In the genomic region with DNA sequence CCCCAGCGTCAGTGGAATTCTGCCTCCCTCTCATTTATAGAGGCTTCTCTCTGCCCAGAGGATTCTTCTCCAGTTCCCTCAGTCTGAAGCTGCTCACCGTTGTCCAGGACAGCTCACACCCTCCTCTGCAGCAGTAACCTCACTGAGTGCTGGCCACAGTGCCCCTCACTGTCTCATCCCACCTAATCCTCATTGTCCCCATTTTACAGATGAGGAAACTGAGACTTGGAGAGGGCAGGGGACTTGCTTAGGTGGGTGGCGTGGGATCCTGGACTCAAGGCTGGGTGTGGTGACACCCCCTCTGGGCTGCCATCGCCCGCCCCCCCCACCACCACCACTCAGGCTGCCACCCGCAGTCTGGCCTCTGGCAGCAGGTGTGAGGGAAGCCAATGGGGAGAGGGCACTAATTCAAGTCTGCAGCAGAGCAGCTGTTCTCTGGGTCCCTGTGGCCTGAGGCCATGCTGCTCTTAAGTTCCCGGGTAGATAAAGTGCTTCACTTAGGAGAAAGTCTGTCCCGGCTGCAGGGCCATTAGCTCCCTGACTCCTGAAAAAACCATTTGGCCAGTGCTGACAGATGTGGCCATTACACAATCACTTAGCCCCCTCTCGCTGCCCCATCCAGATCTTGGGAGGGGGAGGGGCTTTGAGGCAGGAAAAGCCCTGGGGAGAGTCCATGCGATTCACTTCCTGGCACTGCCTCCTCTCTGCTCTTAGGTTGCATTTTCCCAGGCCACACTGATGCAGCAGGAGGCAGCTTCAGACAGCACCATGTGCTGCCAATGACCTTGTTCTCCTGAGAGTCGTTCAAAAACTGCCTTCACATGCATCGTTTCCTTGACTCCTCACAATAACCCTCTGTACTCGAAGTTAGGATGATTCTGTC, we compare ENCODE assay signal across 14 cellular contexts. TPM values are rescaled to one million over a fixed set of nuclear protein-coding genes. Genes with fewer than 3 reads are reported as not detected.
DNase-seq lines count a peak whose midpoint lies in the region; ATAC-seq and TF ChIP-seq lines count a peak whose summit lies in the region.
"Had no signal": no experiment of that assay in that cellular context is flagged by ENCODE, and none has a peak within 500 bp of the region (broad histone marks: within the 10 kb centered on the region; RNA-seq: fewer than 3 reads in every experiment).

No MANE protein-coding gene starts in this region.

- no peaks in the 10 kb centered on the region for H3F3A ChIP-seq in GM23338 (replicated peaks; ENCODE audit: low read depth)

- peak; percentile 75 for ATAC-seq in GM23338
- no peak for ATAC-seq in HG02840 (IDR thresholded peaks at IDR 0.05; ENCODE audit: low FRiP score, unreplicated experiment)
- ATAC-seq: activated T-cell treated with anti-CD3 and anti-CD28 coated beads, Interleukin-2, amount 50 U/mL, for 72 hours; effector memory CD8-positive, alpha-beta T cell; stimulated activated naive CD8-positive, alpha-beta T cell treated with anti-CD3 and anti-CD28 coated beads, Interleukin-15, amount 100 ng/mL, for 72 hours had no signal

- no peaks in the 10 kb centered on the region for H3K36me3 Mint-ChIP-seq in GM23338 (ENCODE audit: low read depth)

- peak overlapping the region; percentile 95 for H2AFZ ChIP-seq in GM23338
- peak overlapping the region; percentile 11 for H2AFZ ChIP-seq in fibroblast of lung (ENCODE audit: low read length)
- no peak overlapping the region for H2AFZ ChIP-seq in trophoblast cell (ENCODE audit: insufficient read depth, low read length, poor library complexity)

- no peak overlapping the region for H2BK5ac ChIP-seq in trophoblast cell (ENCODE audit: low read depth, low read length, poor library complexity)

- no peak overlapping the region; the same call in 1 of the 2 replicates for H3K27ac ChIP-seq in GM23338 (ENCODE audit: low read depth)
- H3K27ac ChIP-seq in fibroblast of lung (ENCODE audit: insufficient read depth, low read length) = no peak overlapping the region
- H3K27ac ChIP-seq in trophoblast cell (ENCODE audit: low read depth, low read length) = peak overlapping the region; percentile 38
- H3K27ac ChIP-seq in substantia nigra (ENCODE audit: low read depth, low read length, poor library complexity, severe bottlenecking) = no peak overlapping the region

- H3K9me3 Mint-ChIP-seq in GM23338 = peaks cover 2% of the 10 kb centered on the region; the same call in 1 of the 3 replicates
- H3K9me3 Mint-ChIP-seq: effector memory CD8-positive, alpha-beta T cell; stimulated activated naive CD8-positive, alpha-beta T cell treated with anti-CD3 and anti-CD28 coated beads, Interleukin-15, amount 100 ng/mL, for 72 hours had no signal

- H3K27me3 ChIP-seq in GM23338 (ENCODE audit: insufficient read depth) (no peaks in the 10 kb centered on the region), fibroblast of lung (ENCODE audit: control insufficient read depth, insufficient read depth, low read length) (no peaks in the 10 kb centered on the region), trophoblast cell (ENCODE audit: insufficient read depth, low read length) (no peaks in the 10 kb centered on the region)

- DNase-seq in GM23338 (ENCODE audit: low spot score) = peak; percentile 62
- DNase-seq in NCI-H524 treated with DMSO at 0.1 percent for 48 hours (lab: John Stamatoyannopoulos, UW) = peak; percentile 48
- peak in 1 of 2 donors; percentile 2 for DNase-seq in fibroblast of lung (ENCODE audit: low read depth in 2 of 2)
- DNase-seq in trophoblast cell = no peak
- DNase-seq in GM10248 (ENCODE audit: extremely low spot score) = no peak
- no peak for DNase-seq in substantia nigra (lab: John Stamatoyannopoulos, UW)
- DNase-seq in OCI-M2 (lab: John Stamatoyannopoulos, UW; ENCODE audit: unreplicated experiment) = no peak
- DNase-seq: activated T-cell treated with anti-CD3 and anti-CD28 coated beads, Interleukin-2, amount 50 U/mL, for 72 hours; effector memory CD8-positive, alpha-beta T cell; stimulated activated naive CD8-positive, alpha-beta T cell treated with anti-CD3 and anti-CD28 coated beads, Interleukin-15, amount 100 ng/mL, for 72 hours; SW 1271 had no signal

- no CpG with 5 or more reads among the region's 13 CpGs for WGBS in trophoblast cell (ENCODE audit: extremely low coverage, insufficient coverage, insufficient read length)

- H3K9ac ChIP-seq in fibroblast of lung (ENCODE audit: insufficient read depth, low read length) (no peak overlapping the region), trophoblast cell (ENCODE audit: low read length) (no peak overlapping the region)

- peaks cover 10% of the 10 kb centered on the region; the same call in 2 of the 3 replicates for H3K4me1 Mint-ChIP-seq in GM23338
- H3K4me1 Mint-ChIP-seq: stimulated activated naive CD8-positive, alpha-beta T cell treated with anti-CD3 and anti-CD28 coated beads, Interleukin-15, amount 100 ng/mL, for 72 hours had no signal

- no peak overlapping the region for H3K14ac ChIP-seq in trophoblast cell (ENCODE audit: low read length)

- H2BK120ac ChIP-seq in trophoblast cell (ENCODE audit: insufficient read depth, low read length, poor library complexity) = no peak overlapping the region

- H2BK12ac ChIP-seq in trophoblast cell (ENCODE audit: low read length) = no peak overlapping the region

- H3K4me1 ChIP-seq in GM23338 (ENCODE audit: insufficient read depth) (peaks cover 11% of the 10 kb centered on the region), fibroblast of lung (ENCODE audit: control insufficient read depth, extremely low read depth, insufficient read depth, low read length) (no peaks in the 10 kb centered on the region), trophoblast cell (ENCODE audit: control insufficient read depth in 1 of 2, insufficient read depth in 2 of 2, low read length in 2 of 2) (peaks cover 12 to 14% of the 10 kb centered on the region in 2 experiments)

- H3K4me2 ChIP-seq in GM23338 (0 out of 2 replicates have a peak overlapping the region, but pooled peaks have one; percentile 38), fibroblast of lung (ENCODE audit: extremely low read depth, insufficient read depth, low read length) (no peak overlapping the region), trophoblast cell (ENCODE audit: low read length) (peak overlapping the region; percentile 7)

- H3K18ac ChIP-seq in trophoblast cell (ENCODE audit: low read length) = no peak overlapping the region

- H3K79me2 ChIP-seq in GM23338 (replicated peaks; ENCODE audit: insufficient read depth) (no peaks in the 10 kb centered on the region), fibroblast of lung (ENCODE audit: control insufficient read depth, insufficient read depth, low read length) (no peaks in the 10 kb centered on the region), trophoblast cell (ENCODE audit: control insufficient read depth, insufficient read depth, low read length, poor library complexity) (peaks cover 3% of the 10 kb centered on the region)

- H4K12ac ChIP-seq in trophoblast cell (ENCODE audit: low read depth, low read length) = no peak overlapping the region

- no peaks in the 10 kb centered on the region for H4K20me1 ChIP-seq in GM23338 (replicated peaks; ENCODE audit: insufficient read depth)
- no peaks in the 10 kb centered on the region for H4K20me1 ChIP-seq in fibroblast of lung (ENCODE audit: control insufficient read depth, extremely low read depth, insufficient read depth, low read length)

- no peak overlapping the region for H4K8ac ChIP-seq in trophoblast cell (ENCODE audit: low read depth, low read length)

- H2AK5ac ChIP-seq in trophoblast cell (ENCODE audit: low read length) = no peak overlapping the region

- no peaks in the 10 kb centered on the region for H3K27me3 Mint-ChIP-seq in GM23338 (ENCODE audit: insufficient read depth, low read depth, poor library complexity)

- H4K91ac ChIP-seq in trophoblast cell (ENCODE audit: low read depth, low read length) = no peak overlapping the region

- no peak overlapping the region for H3K4me3 ChIP-seq in GM23338
- no peak overlapping the region for H3K4me3 ChIP-seq in fibroblast of lung (replicated peaks in 1 of 4; ENCODE audit: control extremely low read depth in 1 of 4, insufficient read depth in 1 of 4, low read depth in 3 of 4, low read length in 4 of 4)
- H3K4me3 ChIP-seq in trophoblast cell (ENCODE audit: low read depth, low read length) = no peak overlapping the region
- H3K4me3 ChIP-seq: skin epidermis had no signal

- POLR2A ChIA-PET in GM10248 (lab: Yijun Ruan, JAX) = no interaction called here

- no peaks in the 10 kb centered on the region for H3K9me2 ChIP-seq in GM23338 (ENCODE audit: insufficient read depth)

- H3K9me3 ChIP-seq in fibroblast of lung (ENCODE audit: control insufficient read depth, insufficient read depth, low read depth, low read length) (no peaks in the 10 kb centered on the region), trophoblast cell (ENCODE audit: insufficient read depth, low read depth, low read length) (no peaks in the 10 kb centered on the region)

- no peak overlapping the region for H3K23ac ChIP-seq in trophoblast cell (ENCODE audit: low read length)

- H3K4me3 Mint-ChIP-seq in GM23338 = no peak overlapping the region
- H3K4me3 Mint-ChIP-seq: activated T-cell treated with anti-CD3 and anti-CD28 coated beads, Interleukin-2, amount 50 U/mL, for 72 hours; effector memory CD8-positive, alpha-beta T cell; stimulated activated naive CD8-positive, alpha-beta T cell treated with anti-CD3 and anti-CD28 coated beads, Interleukin-15, amount 100 ng/mL, for 72 hours had no signal

- H3K36me3 ChIP-seq in GM23338 (ENCODE audit: insufficient read depth) (no peaks in the 10 kb centered on the region), fibroblast of lung (ENCODE audit: control insufficient read depth, insufficient read depth, low read length) (no peaks in the 10 kb centered on the region), trophoblast cell (ENCODE audit: control insufficient read depth in 1 of 2, insufficient read depth in 2 of 2, low read length in 2 of 2) (no peaks in the 10 kb centered on the region)

- CTCF ChIA-PET in GM10248 (lab: Yijun Ruan, JAX) = no interaction called here

- no peak overlapping the region for H3K27ac Mint-ChIP-seq in GM23338
- H3K27ac Mint-ChIP-seq: activated T-cell treated with anti-CD3 and anti-CD28 coated beads, Interleukin-2, amount 50 U/mL, for 72 hours; effector memory CD8-positive, alpha-beta T cell; stimulated activated naive CD8-positive, alpha-beta T cell treated with anti-CD3 and anti-CD28 coated beads, Interleukin-15, amount 100 ng/mL, for 72 hours had no signal

- H3K79me1 ChIP-seq in trophoblast cell (ENCODE audit: low read length) = peaks cover 5% of the 10 kb centered on the region

- 0 out of 4 replicates have a peak, but pooled peaks of 1 of the 2 experiments have one; percentile 8 for TF ChIP-seq CTCF in GM23338 (conservative IDR thresholded peaks at IDR 0.05; ENCODE audit: low read depth in 2 of 2)
- no peak for TF ChIP-seq CTCF in fibroblast of lung (conservative IDR thresholded peaks at IDR 0.05 in 1 of 2, IDR thresholded peaks at IDR 0.05 in 1 of 2; ENCODE audit: low read depth in 1 of 2, low read length in 2 of 2)
- no peak for TF ChIP-seq CTCF in GM10248 (IDR thresholded peaks at IDR 0.05; ENCODE audit: control extremely low read depth, extremely low read depth, low read depth, missing control alignments)

- H3K4ac ChIP-seq in trophoblast cell (ENCODE audit: low read depth, low read length) = no peak overlapping the region

RNA-seq across cellular contexts. Expression of gene DRGX, which starts 36.3 kb away (rescaled TPM):
- total RNA-seq in GM23338 (2014; rRNA removed; shearing (Covaris generic)) = not detected in 2 replicates
- polyA plus RNA-seq in GM23338 (2016; fragmentation: Nextera tagmentation; extraction: Ambion mirVana) (not detected in 2 replicates), fibroblast of lung (0.11 TPM in 1 of 2 replicates, not detected in the other)
- total RNA-seq in fibroblast of lung = not detected in 2 replicates
- polyA plus RNA-seq in fibroblast of lung (2012) = 0.12 TPM in 1 of 2 replicates, not detected in the other
- polyA minus RNA-seq in fibroblast of lung (ENCODE audit: low replicate concordance) = not detected in 2 replicates
- polyA plus RNA-seq in trophoblast cell (2013) = not detected in 2 replicates
- total RNA-seq: activated T-cell treated with anti-CD3 and anti-CD28 coated beads, Interleukin-2, amount 50 U/mL, for 72 hours; lower leg skin had no signal

Comparison
In these comparisons a context has a peak if more than half of its experiments do, and no peak if none do; other contexts are left out.
1. DNase-seq: peak in GM23338 (single experiment) and NCI-H524 treated with DMSO at 0.1 percent for 48 hours (single experiment); none in trophoblast cell (0 of 2), GM10248 (single experiment), substantia nigra (0 of 49) and OCI-M2 (single experiment).